ENCODE assay signal across 17 cellular contexts in genomic region chr9:10173561-10173960, GRCh38.
DNase-seq lines count a peak whose midpoint lies in the region; ATAC-seq and TF ChIP-seq lines count a peak whose summit lies in the region.
"Had no signal": no experiment of that assay in that cellular context is flagged by ENCODE, and none has a peak within 500 bp of the region (broad histone marks: within the 10 kb centered on the region; RNA-seq: fewer than 3 reads in every experiment).

No MANE protein-coding gene starts in this region.

- H3K27ac ChIP-seq in foreskin keratinocyte = no peak overlapping the region
- H3K27ac ChIP-seq: BLaER1, SJSA1 had no signal

- H3K4me3 Mint-ChIP-seq in HFFc6 (no peak overlapping the region), mesothelial cell of epicardium (no peak overlapping the region)
- H3K4me3 Mint-ChIP-seq: CD8-positive, alpha-beta T cell; GM23338 had no signal

- H3K36me3 Mint-ChIP-seq in HFFc6 (ENCODE audit: low read depth) (no peaks in the 10 kb centered on the region; the same call in 1 of the 2 replicates), mesothelial cell of epicardium (no peaks in the 10 kb centered on the region)
- H3K36me3 Mint-ChIP-seq: CD8-positive, alpha-beta T cell had no signal

- no peaks in the 10 kb centered on the region for H3K4me1 ChIP-seq in foreskin keratinocyte
- H3K4me1 ChIP-seq: BLaER1, SJSA1 had no signal

- no peaks in the 10 kb centered on the region for H3K27me3 ChIP-seq in foreskin keratinocyte
- H3K27me3 ChIP-seq: BLaER1, SJSA1 had no signal

- H3K4me1 Mint-ChIP-seq in HFFc6 (ENCODE audit: low read depth) (no peaks in the 10 kb centered on the region; the same call in 1 of the 2 replicates), mesothelial cell of epicardium (peaks cover 6% of the 10 kb centered on the region)
- H3K4me1 Mint-ChIP-seq: GM23338 had no signal

- H3K27ac Mint-ChIP-seq in HFFc6 = no peak overlapping the region
- no peak overlapping the region for H3K27ac Mint-ChIP-seq in mesothelial cell of epicardium
- H3K27ac Mint-ChIP-seq: CD8-positive, alpha-beta T cell; GM23338 had no signal

- peak; percentile 50 for ATAC-seq in foreskin keratinocyte
- no peak for ATAC-seq in HG03108 (IDR thresholded peaks at IDR 0.05; ENCODE audit: unreplicated experiment)
- ATAC-seq: CD8-positive, alpha-beta T cell; GM23338; HCT116 had no signal

- DNase-seq in NCI-H1436 (lab: John Stamatoyannopoulos, UW) = peak; percentile 31
- no peak for DNase-seq in NCI-H1436 treated with DMSO at 0.1 percent for 48 hours (lab: John Stamatoyannopoulos, UW)
- DNase-seq in NCI-H146 treated with DMSO at 0.1 percent for 48 hours (lab: John Stamatoyannopoulos, UW; ENCODE audit: unreplicated experiment) = peak; percentile 87
- DNase-seq in NCI-H748 treated with DMSO at 0.1 percent for 48 hours (lab: John Stamatoyannopoulos, UW) = peak; percentile 21
- peak; percentile 41 to 55 for DNase-seq in foreskin keratinocyte
- DNase-seq in HFFc6 = no peak
- DNase-seq in mesothelial cell of epicardium (ENCODE audit: low spot score in 2 of 2, unreplicated experiment in 2 of 2) = no peak
- DNase-seq: CD8-positive, alpha-beta T cell; GF-D8; KBM-7; NCI-H2029; NCI-H446 had no signal

- H3K27me3 Mint-ChIP-seq in HFFc6 (ENCODE audit: insufficient read depth) (no peaks in the 10 kb centered on the region), mesothelial cell of epicardium (ENCODE audit: low read depth) (no peaks in the 10 kb centered on the region)

- H3K9me3 Mint-ChIP-seq in HFFc6 (peaks cover 9% of the 10 kb centered on the region), mesothelial cell of epicardium (peaks cover 4% of the 10 kb centered on the region)
- H3K9me3 Mint-ChIP-seq: GM23338 had no signal

- TF ChIP-seq CTCF in foreskin keratinocyte (conservative IDR thresholded peaks at IDR 0.05) = no peak
- TF ChIP-seq CTCF in HFFc6 (IDR thresholded peaks at IDR 0.05) = no peak
- no peak for TF ChIP-seq CTCF in mesothelial cell of epicardium (IDR thresholded peaks at IDR 0.05; ENCODE audit: unreplicated experiment)

Comparison
In these comparisons a context has a peak if more than half of its experiments do, and no peak if none do; other contexts are left out.
1. DNase-seq: peak in NCI-H1436 (single experiment), NCI-H146 treated with DMSO at 0.1 percent for 48 hours (single experiment), NCI-H748 treated with DMSO at 0.1 percent for 48 hours (single experiment) and foreskin keratinocyte (2 of 2); none in NCI-H1436 treated with DMSO at 0.1 percent for 48 hours (single experiment), HFFc6 (single experiment) and mesothelial cell of epicardium (0 of 2).